21 cellular contexts compared by ENCODE assay signal in the genomic region with DNA sequence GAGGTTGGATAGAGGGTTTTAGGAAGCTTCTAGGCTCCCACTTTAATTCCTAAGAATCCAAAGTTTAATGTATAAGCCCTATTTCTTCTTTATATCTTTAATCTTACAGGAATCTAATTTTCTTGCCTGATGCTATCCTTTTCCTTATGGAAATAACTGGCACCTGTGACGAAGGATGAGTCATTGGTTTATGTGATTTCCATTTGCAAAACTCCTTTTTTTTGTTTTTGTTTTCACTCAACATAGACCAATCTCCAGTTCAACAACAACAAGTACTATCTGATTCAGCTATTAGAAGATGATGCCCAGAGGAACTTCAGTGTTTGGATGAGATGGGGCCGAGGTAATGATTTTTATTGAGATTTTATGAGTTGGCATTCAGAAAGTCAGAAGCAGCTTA.
"Had no signal": no experiment of that assay in that cellular context is flagged by ENCODE, and none has a peak within 500 bp of the region (broad histone marks: within the 10 kb centered on the region; RNA-seq: fewer than 3 reads in every experiment).

No MANE protein-coding gene starts in this region.

- H3K4me1 ChIP-seq: neural progenitor cell, suprapubic skin, transverse colon, uterus had no signal

- H2AFZ ChIP-seq: neural progenitor cell had no signal

- H3K9me3 ChIP-seq: suprapubic skin, transverse colon, uterus had no signal

- H3K27me3 Mint-ChIP-seq: memory B cell; naive thymus-derived CD4-positive, alpha-beta T cell; progenitor cell of endocrine pancreas; stimulated activated naive CD8-positive, alpha-beta T cell treated with anti-CD3 and anti-CD28 coated beads, Interleukin-15, amount 100 ng/mL, for 72 hours had no signal

- DNase-seq: activated CD4-positive, alpha-beta T cell treated with anti-CD3 and anti-CD28 coated beads, Interleukin-2, amount 50 U/mL, for 1 hour; activated naive CD4-positive, alpha-beta T cell treated with anti-CD3 and anti-CD28 coated beads for 36 hours; activated T-cell treated with anti-CD3 and anti-CD28 coated beads, Interleukin-2, amount 50 U/mL, for 1 hour; anterior cingulate cortex; central memory CD4-positive, alpha-beta T cell; endodermal cell; immature natural killer cell; left ventricle myocardium superior; naive thymus-derived CD4-positive, alpha-beta T cell; right cardiac atrium; stimulated activated CD4-positive, alpha-beta T cell treated with anti-CD3 and anti-CD28 coated beads, Interleukin-2, amount 100 ng/mL, for 24 hours; stimulated activated naive CD8-positive, alpha-beta T cell treated with anti-CD3 and anti-CD28 coated beads, Interleukin-15, amount 100 ng/mL, for 72 hours; T-helper 1 cell; T-helper 9 cell; transverse colon; uterus had no signal

- H3K36me3 ChIP-seq: uterus had no signal

- H3K9me3 Mint-ChIP-seq: activated naive CD4-positive, alpha-beta T cell treated with anti-CD3 and anti-CD28 coated beads for 36 hours; brain; endodermal cell; immature natural killer cell; memory B cell; naive thymus-derived CD4-positive, alpha-beta T cell; neural progenitor cell; stimulated activated naive CD8-positive, alpha-beta T cell treated with anti-CD3 and anti-CD28 coated beads, Interleukin-15, amount 100 ng/mL, for 72 hours had no signal

- H3K4me3 Mint-ChIP-seq: activated naive CD4-positive, alpha-beta T cell treated with anti-CD3 and anti-CD28 coated beads for 36 hours; brain; endodermal cell; immature natural killer cell; memory B cell; naive thymus-derived CD4-positive, alpha-beta T cell; neural progenitor cell; stimulated activated naive CD8-positive, alpha-beta T cell treated with anti-CD3 and anti-CD28 coated beads, Interleukin-15, amount 100 ng/mL, for 72 hours had no signal

- H3K27ac ChIP-seq: neural progenitor cell, suprapubic skin, transverse colon, uterus had no signal

- H3K9ac ChIP-seq: neural progenitor cell had no signal

- ATAC-seq: left ventricle myocardium superior; naive thymus-derived CD4-positive, alpha-beta T cell; right cardiac atrium; stimulated activated naive CD8-positive, alpha-beta T cell treated with anti-CD3 and anti-CD28 coated beads, Interleukin-15, amount 100 ng/mL, for 72 hours had no signal

- H3K27ac Mint-ChIP-seq: activated naive CD4-positive, alpha-beta T cell treated with anti-CD3 and anti-CD28 coated beads for 36 hours; endodermal cell; memory B cell; neural progenitor cell; stimulated activated naive CD8-positive, alpha-beta T cell treated with anti-CD3 and anti-CD28 coated beads, Interleukin-15, amount 100 ng/mL, for 72 hours had no signal

- H3K4me1 Mint-ChIP-seq: brain, endodermal cell, neural progenitor cell had no signal

- H3K27me3 ChIP-seq: neural progenitor cell, suprapubic skin, transverse colon, uterus had no signal

- H3K4me3 ChIP-seq: neural progenitor cell, suprapubic skin, transverse colon, uterus had no signal

- H3K4me2 ChIP-seq: neural progenitor cell had no signal
